ENCODE assay signal across 8 cellular contexts in the genomic region with DNA sequence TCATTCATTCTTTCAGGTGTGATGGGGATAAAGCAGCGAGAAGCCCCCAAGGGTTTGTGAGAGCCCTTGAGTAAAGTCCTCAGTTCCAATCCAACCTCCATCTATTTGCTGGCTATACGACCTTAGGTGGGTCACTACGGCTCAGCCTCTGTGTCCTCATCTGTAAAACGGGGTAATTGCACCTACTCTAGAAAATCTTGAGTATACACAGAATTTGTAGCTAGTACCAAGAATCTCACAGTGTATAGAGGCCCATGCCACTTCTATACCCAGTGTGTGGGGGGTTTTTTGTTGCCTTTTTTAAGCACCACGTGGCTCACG. TPM values are rescaled to one million over a fixed set of nuclear protein-coding genes. Genes with fewer than 3 reads are reported as not detected.
A peak's percentile ranks its signal among the peaks of the same experiment; 100 is the strongest.
DNase-seq lines count a peak whose midpoint lies in the region; ATAC-seq and TF ChIP-seq lines count a peak whose summit lies in the region.

No MANE protein-coding gene starts in this region.

- no peak for DNase-seq in AG10803 (ENCODE audit: low read depth)
- DNase-seq in astrocyte of the cerebellum (ENCODE audit: low read depth), result no peak
- no peak for DNase-seq in mucosa of descending colon
- DNase-seq in effector CD8-positive, alpha-beta T cell (lab: John Stamatoyannopoulos, UW), result no peak
- DNase-seq in left colon, result no peak

- in situ Hi-C loops in astrocyte of the cerebellum (cut with HindIII; ENCODE audit: low sequenced_read_pairs), result no loop called here

- no peaks in the 10 kb centered on the region for H3K36me3 ChIP-seq in mucosa of descending colon (ENCODE audit: low read depth)

- ATAC-seq in HG02938 (IDR thresholded peaks at IDR 0.05; ENCODE audit: unreplicated experiment) (peak; percentile 9), mucosa of descending colon (no peak), HG02798 (IDR thresholded peaks at IDR 0.05; ENCODE audit: poor library complexity, unreplicated experiment) (no peak), HG03442 (IDR thresholded peaks at IDR 0.05; ENCODE audit: unreplicated experiment) (no peak), left colon (no peak)

- TF ChIP-seq CTCF in AG10803 (conservative IDR thresholded peaks at IDR 0.05; ENCODE audit: low read length) (no peak), astrocyte of the cerebellum (IDR thresholded peaks at IDR 0.05; ENCODE audit: low read depth, low read length, missing control alignments) (no peak), mucosa of descending colon (IDR thresholded peaks at IDR 0.05) (no peak)

- no peaks in the 10 kb centered on the region for H3K9me3 ChIP-seq in mucosa of descending colon

- H3K4me3 ChIP-seq in AG10803 (ENCODE audit: low read length), result peak overlapping the region; percentile 77
- H3K4me3 ChIP-seq in astrocyte of the cerebellum (ENCODE audit: low read depth, low read length), result peak overlapping the region; percentile 82
- H3K4me3 ChIP-seq in mucosa of descending colon, result peak overlapping the region; percentile 50

- H3K4me1 ChIP-seq in mucosa of descending colon (ENCODE audit: low read depth), result peaks cover 13% of the 10 kb centered on the region

- intact Hi-C loops in mucosa of descending colon (cut with DNase I, micrococcal nuclease) (no loop called here), left colon (cut with DNase I, micrococcal nuclease) (no loop called here)

RNA-seq across cellular contexts. Expression of a gene that starts 0.4 kb away (rescaled TPM):
- total RNA-seq in mucosa of descending colon (10 to 100 TPM; 41.1 to 55.6 (median 55.6) TPM), left colon (10 to 100 TPM; 31.6 to 48.7 TPM)

RNA-seq across cellular contexts. Expression of a gene that starts 36.0 kb away (rescaled TPM):
- total RNA-seq in mucosa of descending colon (1 to 10 TPM; 1.2 to 8.4 (median 6.5) TPM), left colon (1 to 10 TPM; 2.3 to 5.2 TPM)

RNA-seq across cellular contexts. Expression of a gene that starts 56.9 kb away (rescaled TPM):
- total RNA-seq in mucosa of descending colon (10 to 100 TPM; 47.5 to 65.5 (median 49.6) TPM), left colon (10 to 100 TPM; 43.5 to 61.9 TPM)
